ENCODE assay signal across 8 cellular contexts in genomic region chr10:71840177-71840711, GRCh38. TPM values are rescaled to one million over a fixed set of nuclear protein-coding genes. Genes with fewer than 3 reads are reported as not detected.
DNase-seq lines count a peak whose midpoint lies in the region; ATAC-seq and TF ChIP-seq lines count a peak whose summit lies in the region.

No MANE protein-coding gene starts in this region.

- H3K4me1 ChIP-seq in hepatocyte (ENCODE audit: insufficient read depth) (peaks cover 45% of the 10 kb centered on the region), sigmoid colon (peaks cover 0 to 90% (median 84%) of the 10 kb centered on the region in 4 donors)

- no peak overlapping the region for H3K27ac Mint-ChIP-seq in activated CD8-positive, alpha-beta memory T cell treated with anti-CD3 and anti-CD28 coated beads, Interleukin-2, amount 10 ng/mL, durations not matched to agents 7 days and 5 days

- no peak overlapping the region for H2AFZ ChIP-seq in hepatocyte

- H3K79me2 ChIP-seq in hepatocyte: peaks cover 98% of the 10 kb centered on the region

- no peaks in the 10 kb centered on the region for H3K9me2 ChIP-seq in hepatocyte (replicated peaks; ENCODE audit: insufficient read depth)

- H3K9me3 Mint-ChIP-seq in activated CD8-positive, alpha-beta memory T cell treated with anti-CD3 and anti-CD28 coated beads, Interleukin-2, amount 10 ng/mL, durations not matched to agents 7 days and 5 days (ENCODE audit: low read depth): no peaks in the 10 kb centered on the region

- H3K36me3 ChIP-seq in hepatocyte (replicated peaks; ENCODE audit: insufficient read depth, low read depth) (no peaks in the 10 kb centered on the region), sigmoid colon (no peaks in the 10 kb centered on the region)

- H3K9me3 ChIP-seq in hepatocyte (ENCODE audit: low read depth) (no peaks in the 10 kb centered on the region), sigmoid colon (no peaks in the 10 kb centered on the region)

- no peak for ATAC-seq in activated CD8-positive, alpha-beta memory T cell treated with anti-CD3 and anti-CD28 coated beads, Interleukin-2, amount 10 ng/mL, durations not matched to agents 7 days and 5 days
- no peak for ATAC-seq in HG02610 (IDR thresholded peaks at IDR 0.05; ENCODE audit: unreplicated experiment)

- 21% methylated on average over 4 of the region's 4 CpGs for WGBS in hepatocyte (ENCODE audit: low lambda C conversion rate, missing lambda C conversion rate)
- 16 to 43% methylated on average over 4 of the region's 4 CpGs for WGBS in sigmoid colon, 2 donors

- H3K4me1 Mint-ChIP-seq in activated CD8-positive, alpha-beta memory T cell treated with anti-CD3 and anti-CD28 coated beads, Interleukin-2, amount 10 ng/mL, durations not matched to agents 7 days and 5 days: peaks cover 35% of the 10 kb centered on the region

- TF ChIP-seq CTCF in hepatocyte (IDR thresholded peaks at IDR 0.05; ENCODE audit: poor library complexity) (no peak), sigmoid colon (IDR thresholded peaks at IDR 0.05) (no peak)

- intact Hi-C loops in sigmoid colon (cut with DNase I): no loop called here

- CTCF ChIA-PET in activated CD8-positive, alpha-beta memory T cell treated with anti-CD3 and anti-CD28 coated beads, Interleukin-2, amount 10 ng/mL, durations not matched to agents 7 days and 5 days (lab: Charles Lee): interaction anchor here (1.1 to 2.5 kb wide), 3 partner anchors 10 to 66 kb away, joined by 4 to 14 read pairs (median 5); partner anchors contain the start of genes PSAP and VSIR

- H3K27me3 ChIP-seq in hepatocyte (no peaks in the 10 kb centered on the region), sigmoid colon (no peaks in the 10 kb centered on the region)

- no peak for TF ChIP-seq EP300 in sigmoid colon (IDR thresholded peaks at IDR 0.05)

- H3K36me3 Mint-ChIP-seq in activated CD8-positive, alpha-beta memory T cell treated with anti-CD3 and anti-CD28 coated beads, Interleukin-2, amount 10 ng/mL, durations not matched to agents 7 days and 5 days: peaks cover 5% of the 10 kb centered on the region

- H3K4me2 ChIP-seq in hepatocyte: peak overlapping the region; percentile 45

- DNase-seq in DMS153 (lab: John Stamatoyannopoulos, UW): peak; percentile 44
- DNase-seq in NCI-H1694 treated with DMSO at 0.1 percent for 48 hours (lab: John Stamatoyannopoulos, UW): peak; percentile 29
- peak; percentile 92 for DNase-seq in hepatocyte (ENCODE audit: low spot score)
- peak; percentile 83 for DNase-seq in sigmoid colon
- no peak for DNase-seq in SHP77 treated with DMSO at 0.1 percent for 48 hours (lab: John Stamatoyannopoulos, UW)
- no peak for DNase-seq in activated CD8-positive, alpha-beta memory T cell treated with anti-CD3 and anti-CD28 coated beads, Interleukin-2, amount 10 ng/mL, durations not matched to agents 7 days and 5 days

- H3K27me3 Mint-ChIP-seq in activated CD8-positive, alpha-beta memory T cell treated with anti-CD3 and anti-CD28 coated beads, Interleukin-2, amount 10 ng/mL, durations not matched to agents 7 days and 5 days: no peaks in the 10 kb centered on the region

- H3K27ac ChIP-seq in angular gyrus (ENCODE audit: low read depth, low read length) (peak overlapping the region; percentile 57), hepatocyte (no peak overlapping the region), sigmoid colon (peak overlapping the region; percentile 5 to 73 (median 66))

- no peak for TF ChIP-seq POLR2A in sigmoid colon (IDR thresholded peaks at IDR 0.05)

- H3K4me3 ChIP-seq in hepatocyte (no peak overlapping the region), sigmoid colon (no peak overlapping the region)

- peaks cover 100% of the 10 kb centered on the region for H4K20me1 ChIP-seq in hepatocyte (ENCODE audit: insufficient read depth, poor library complexity, severe bottlenecking)

- H3K4me3 Mint-ChIP-seq in activated CD8-positive, alpha-beta memory T cell treated with anti-CD3 and anti-CD28 coated beads, Interleukin-2, amount 10 ng/mL, durations not matched to agents 7 days and 5 days: no peak overlapping the region

RNA-seq across cellular contexts. Expression of gene PSAP, which starts 10.8 kb away (rescaled TPM):
- total RNA-seq in hepatocyte (686 and 732 TPM in 2 replicates), sigmoid colon (100 to 1,000 TPM; 624 to 671 (median 644) TPM)
- polyA plus RNA-seq in hepatocyte (954 and 987 TPM in 2 replicates), sigmoid colon (100 to 1,000 TPM; 200 to 960 (median 503) TPM)
- 100 to 1,000 TPM; 111 to 118 TPM for total RNA-seq in activated CD8-positive, alpha-beta memory T cell treated with anti-CD3 and anti-CD28 coated beads, Interleukin-2, amount 10 ng/mL, durations not matched to agents 7 days and 5 days

Comparison
In these comparisons a context has a peak if more than half of its experiments do, and no peak if none do; other contexts are left out.
1. DNase-seq: peak in DMS153 (single experiment), NCI-H1694 treated with DMSO at 0.1 percent for 48 hours (single experiment), hepatocyte (single experiment) and sigmoid colon (single experiment); none in SHP77 treated with DMSO at 0.1 percent for 48 hours (single experiment) and activated CD8-positive, alpha-beta memory T cell treated with anti-CD3 and anti-CD28 coated beads, Interleukin-2, amount 10 ng/mL, durations not matched to agents 7 days and 5 days (single experiment).